19 cellular contexts compared by ENCODE assay signal in the genomic region with DNA sequence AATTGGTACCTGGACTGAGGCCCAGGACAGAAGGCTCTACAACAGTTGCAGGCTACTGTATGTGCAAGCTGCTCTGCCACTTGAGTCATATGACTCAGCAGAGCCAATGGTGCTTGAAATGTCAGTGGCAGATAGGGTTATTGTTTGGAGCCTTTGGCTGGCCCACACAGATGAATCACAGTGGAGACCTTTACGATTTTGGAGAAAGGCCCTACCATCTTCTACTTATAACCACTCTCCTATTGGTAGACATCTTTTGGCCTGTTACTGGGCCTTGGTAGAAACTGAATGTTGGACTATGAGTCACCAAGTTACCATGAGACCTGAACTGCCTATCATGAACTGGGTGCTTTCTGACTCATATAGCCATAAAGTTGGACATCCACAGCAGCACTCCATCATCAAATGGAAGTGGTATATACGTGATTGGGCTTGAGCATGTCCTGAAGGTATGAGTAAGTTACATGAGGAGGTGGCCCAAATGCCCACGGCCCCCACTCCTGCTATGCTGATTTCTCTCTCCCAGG.
DNase-seq lines count a peak whose midpoint lies in the region; ATAC-seq and TF ChIP-seq lines count a peak whose summit lies in the region.
"Had no signal": no experiment of that assay in that cellular context is flagged by ENCODE, and none has a peak within 500 bp of the region (broad histone marks: within the 10 kb centered on the region; RNA-seq: fewer than 3 reads in every experiment).

No MANE protein-coding gene starts in this region.

- DNase-seq in A172 (ENCODE audit: low spot score), result peak; percentile 73
- peak; percentile 79 for DNase-seq in HT1080 (ENCODE audit: low read depth)
- DNase-seq in fibroblast of peridontal ligament (ENCODE audit: extremely low read depth), result peak; percentile 6
- no peak for DNase-seq in mucosa of descending colon
- no peak for DNase-seq in cerebellar cortex (ENCODE audit: low spot score)
- DNase-seq in activated naive CD4-positive, alpha-beta T cell treated with anti-CD3 and anti-CD28 coated beads, Interleukin-2, amount 50 U/mL, for 72 hours (ENCODE audit: low spot score in 2 of 2), result no peak
- no peak for DNase-seq in dermis blood vessel endothelial cell
- DNase-seq: 8988T; CD8-positive, alpha-beta memory T cell; GF-D8; KG1; NCI-H1048; NCI-H146; NCI-H2107; NCI-H2227 treated with DMSO at 0.1 percent for 48 hours had no signal

- no peak for ATAC-seq in mucosa of descending colon
- ATAC-seq in activated naive CD4-positive, alpha-beta T cell treated with anti-CD3 and anti-CD28 coated beads, Interleukin-2, amount 50 U/mL, for 72 hours, result no peak
- ATAC-seq: GM23338, HCT116 had no signal

- H3K9me3 Mint-ChIP-seq in activated naive CD4-positive, alpha-beta T cell treated with anti-CD3 and anti-CD28 coated beads, Interleukin-2, amount 50 U/mL, for 72 hours, result peaks cover 11 to 22% of the 10 kb centered on the region in 2 donors
- H3K9me3 Mint-ChIP-seq: GM23338 had no signal

- intact Hi-C loops in mucosa of descending colon (cut with DNase I, micrococcal nuclease), result no loop called here

- H3K79me2 ChIP-seq in SU-DHL-6 (ENCODE audit: insufficient read depth, low read length), result no peaks in the 10 kb centered on the region

- TF ChIP-seq CTCF in SU-DHL-6 (IDR thresholded peaks at IDR 0.05; ENCODE audit: insufficient read depth, low read length, poor library complexity, severe bottlenecking) (no peak), mucosa of descending colon (IDR thresholded peaks at IDR 0.05) (no peak)

- no peaks in the 10 kb centered on the region for H4K20me1 ChIP-seq in SU-DHL-6 (ENCODE audit: low read depth, low read length)
- H4K20me1 ChIP-seq: BLaER1 treated with 17β-estradiol and CSF1 and Interleukin-3, amounts not matched to agents 10 nM and 100 nM had no signal

- H3K9me3 ChIP-seq in SU-DHL-6 (ENCODE audit: insufficient read depth, low read length) (no peaks in the 10 kb centered on the region), mucosa of descending colon (no peaks in the 10 kb centered on the region)
- H3K9me3 ChIP-seq: BLaER1 treated with 17β-estradiol and CSF1 and Interleukin-3, amounts not matched to agents 10 nM and 100 nM had no signal

- H3K4me2 ChIP-seq in SU-DHL-6 (ENCODE audit: low read depth, low read length, poor library complexity, severe bottlenecking), result no peak overlapping the region
- H3K4me2 ChIP-seq: BLaER1 treated with 17β-estradiol and CSF1 and Interleukin-3, amounts not matched to agents 10 nM and 100 nM; GM23338 had no signal

- H3K4me1 ChIP-seq in mucosa of descending colon (ENCODE audit: low read depth), result no peaks in the 10 kb centered on the region
- H3K4me1 ChIP-seq: BLaER1 treated with 17β-estradiol and CSF1 and Interleukin-3, amounts not matched to agents 10 nM and 100 nM had no signal

- no peaks in the 10 kb centered on the region for H3K36me3 ChIP-seq in SU-DHL-6 (ENCODE audit: low read length)
- no peaks in the 10 kb centered on the region for H3K36me3 ChIP-seq in mucosa of descending colon (ENCODE audit: low read depth)
- H3K36me3 ChIP-seq: BLaER1 treated with 17β-estradiol and CSF1 and Interleukin-3, amounts not matched to agents 10 nM and 100 nM had no signal

- no peaks in the 10 kb centered on the region for H3K27me3 ChIP-seq in SU-DHL-6 (ENCODE audit: low read length)
- H3K27me3 ChIP-seq: BLaER1 treated with 17β-estradiol and CSF1 and Interleukin-3, amounts not matched to agents 10 nM and 100 nM had no signal

- H3K27ac Mint-ChIP-seq in activated naive CD4-positive, alpha-beta T cell treated with anti-CD3 and anti-CD28 coated beads, Interleukin-2, amount 50 U/mL, for 72 hours, result no peak overlapping the region
- H3K27ac Mint-ChIP-seq: CD8-positive, alpha-beta memory T cell; GM23338 had no signal

- H3K4me3 ChIP-seq in SU-DHL-6 (ENCODE audit: insufficient read depth, low read length, poor library complexity, severe bottlenecking), result no peak overlapping the region
- no peak overlapping the region for H3K4me3 ChIP-seq in mucosa of descending colon
- H3K4me3 ChIP-seq: BLaER1 treated with 17β-estradiol and CSF1 and Interleukin-3, amounts not matched to agents 10 nM and 100 nM; GM23338 had no signal

- no peak overlapping the region for H3K27ac ChIP-seq in SU-DHL-6 (ENCODE audit: low read depth, low read length)
- H3K27ac ChIP-seq: BLaER1 treated with 17β-estradiol and CSF1 and Interleukin-3, amounts not matched to agents 10 nM and 100 nM had no signal

- H2AFZ ChIP-seq in SU-DHL-6 (ENCODE audit: low read depth, low read length, severe bottlenecking), result peak overlapping the region; percentile 41
- H2AFZ ChIP-seq: GM23338 had no signal

- H3K9ac ChIP-seq in SU-DHL-6 (ENCODE audit: low read length), result no peak overlapping the region
- H3K9ac ChIP-seq: BLaER1 treated with 17β-estradiol and CSF1 and Interleukin-3, amounts not matched to agents 10 nM and 100 nM had no signal

- H3F3A ChIP-seq in SU-DHL-6 (ENCODE audit: insufficient read depth), result no peaks in the 10 kb centered on the region

- H3K9me2 ChIP-seq in SU-DHL-6 (replicated peaks; ENCODE audit: insufficient read depth, low read length), result no peaks in the 10 kb centered on the region

- no peaks in the 10 kb centered on the region for H3K36me3 Mint-ChIP-seq in activated naive CD4-positive, alpha-beta T cell treated with anti-CD3 and anti-CD28 coated beads, Interleukin-2, amount 50 U/mL, for 72 hours
- H3K36me3 Mint-ChIP-seq: CD8-positive, alpha-beta memory T cell had no signal

Comparison
In these comparisons a context has a peak if more than half of its experiments do, and no peak if none do; other contexts are left out.
1. DNase-seq: peak in A172 (single experiment), HT1080 (single experiment) and fibroblast of peridontal ligament (single experiment); none in mucosa of descending colon (0 of 3), cerebellar cortex (single experiment), activated naive CD4-positive, alpha-beta T cell treated with anti-CD3 and anti-CD28 coated beads, Interleukin-2, amount 50 U/mL, for 72 hours (0 of 2) and dermis blood vessel endothelial cell (single experiment).